Comparison of ENCODE assay signal across 15 cellular contexts in the genomic region with DNA sequence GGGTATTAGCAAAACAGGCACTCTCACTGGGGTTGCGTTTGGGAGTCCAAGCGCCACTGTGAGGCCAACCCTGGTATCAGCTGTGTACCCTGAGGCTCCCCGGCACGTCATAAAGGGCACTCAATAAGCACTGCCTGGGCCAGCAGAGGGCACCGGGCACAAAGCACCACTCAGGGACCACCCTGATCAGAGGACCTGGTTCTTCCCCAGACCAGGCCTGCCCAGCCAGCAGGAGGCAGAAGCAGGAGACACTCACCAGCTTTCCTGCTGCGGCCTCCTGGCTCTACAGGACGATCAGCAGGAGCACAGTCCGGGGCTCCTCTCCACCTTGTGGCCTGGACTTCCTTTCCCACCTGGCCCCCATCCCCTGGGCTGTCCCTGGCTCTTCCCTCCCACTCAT. TPM values are rescaled to one million over a fixed set of nuclear protein-coding genes. Genes with fewer than 3 reads are reported as not detected.
A peak's percentile ranks its signal among the peaks of the same experiment; 100 is the strongest.
DNase-seq lines count a peak whose midpoint lies in the region; ATAC-seq and TF ChIP-seq lines count a peak whose summit lies in the region.
"Had no signal": no experiment of that assay in that cellular context is flagged by ENCODE, and none has a peak within 500 bp of the region (broad histone marks: within the 10 kb centered on the region; RNA-seq: fewer than 3 reads in every experiment).

No MANE protein-coding gene starts in this region.

- H3K4me3 ChIP-seq in HEK293 (ENCODE audit: low read depth, low read length) = no peak overlapping the region
- H3K4me3 ChIP-seq in osteoblast (ENCODE audit: insufficient read depth, low read length) = no peak overlapping the region
- H3K4me3 ChIP-seq: tibial artery had no signal

- H3K9me3 ChIP-seq in CD4-positive, alpha-beta T cell (ENCODE audit: control insufficient read depth, low read length) = no peaks in the 10 kb centered on the region
- H3K9me3 ChIP-seq in HEK293 (ENCODE audit: control insufficient read depth, insufficient read depth, low read depth, low read length) (no peaks in the 10 kb centered on the region), osteoblast (ENCODE audit: low read depth, low read length) (no peaks in the 10 kb centered on the region)
- H3K9me3 ChIP-seq: tibial artery had no signal

- no peaks in the 10 kb centered on the region for H3K27me3 Mint-ChIP-seq in CD4-positive, alpha-beta T cell
- H3K27me3 Mint-ChIP-seq in activated naive CD8-positive, alpha-beta T cell treated with anti-CD3 and anti-CD28 coated beads for 36 hours = no peaks in the 10 kb centered on the region
- no peaks in the 10 kb centered on the region for H3K27me3 Mint-ChIP-seq in memory B cell

- H3K9me3 Mint-ChIP-seq in CD4-positive, alpha-beta T cell = no peaks in the 10 kb centered on the region
- H3K9me3 Mint-ChIP-seq in activated naive CD8-positive, alpha-beta T cell treated with anti-CD3 and anti-CD28 coated beads for 36 hours = no peaks in the 10 kb centered on the region
- H3K9me3 Mint-ChIP-seq in memory B cell = no peaks in the 10 kb centered on the region
- H3K9me3 Mint-ChIP-seq: activated T-helper 1 cell treated with anti-CD3 and anti-CD28 coated beads, Interleukin-12 subunit alpha, Interleukin-12 subunit beta, Interleukin-2, Interleukin-4 antibody, amounts not matched to agents 30 ng/mL and 10 ng/mL and 1 ng/mL, durations not matched to agents 14 hours and 24 hours and 36 hours had no signal

- peaks cover 0 to 37% of the 10 kb centered on the region in 2 experiments; a peak in 2 of 3 replicates for H3K36me3 ChIP-seq in HEK293 (ENCODE audit: control insufficient read depth in 2 of 2, insufficient read depth in 1 of 2, low read length in 2 of 2)
- H3K36me3 ChIP-seq in osteoblast (ENCODE audit: insufficient read depth, low read length) = peaks cover 31% of the 10 kb centered on the region

- CTCF ChIA-PET in CD4-positive, alpha-beta T cell (lab: Charles Lee) = interaction anchor here (0.9 kb wide), 1 partner anchor 10 kb away, joined by 3 read pairs; no protein-coding TSS in a partner anchor
- CTCF ChIA-PET in HEK293 (lab: Yijun Ruan, JAX) = no interaction called here

- peak overlapping the region; percentile 74 for H3K27ac Mint-ChIP-seq in CD4-positive, alpha-beta T cell
- H3K27ac Mint-ChIP-seq in activated naive CD8-positive, alpha-beta T cell treated with anti-CD3 and anti-CD28 coated beads for 36 hours = peak overlapping the region; percentile 44
- H3K27ac Mint-ChIP-seq in memory B cell = peak overlapping the region; percentile 42
- H3K27ac Mint-ChIP-seq: activated T-helper 1 cell treated with anti-CD3 and anti-CD28 coated beads, Interleukin-12 subunit alpha, Interleukin-12 subunit beta, Interleukin-2, Interleukin-4 antibody, amounts not matched to agents 30 ng/mL and 10 ng/mL and 1 ng/mL, durations not matched to agents 14 hours and 24 hours and 36 hours had no signal

- POLR2A ChIA-PET in CD4-positive, alpha-beta T cell (lab: Charles Lee) = interaction anchor here (6.8 kb wide), 1 partner anchor 41 kb away, joined by 40 read pairs; no protein-coding TSS in a partner anchor
- POLR2A ChIA-PET in HEK293 (lab: Yijun Ruan, JAX) = no interaction called here

- peaks cover 44% of the 10 kb centered on the region for H3K4me1 Mint-ChIP-seq in CD4-positive, alpha-beta T cell (ENCODE audit: low read depth)
- peaks cover 46% of the 10 kb centered on the region for H3K4me1 Mint-ChIP-seq in activated naive CD8-positive, alpha-beta T cell treated with anti-CD3 and anti-CD28 coated beads for 36 hours
- peaks cover 35% of the 10 kb centered on the region for H3K4me1 Mint-ChIP-seq in memory B cell

- no peak overlapping the region for H3K4me2 ChIP-seq in osteoblast (ENCODE audit: insufficient read depth, low read length)

- no peaks in the 10 kb centered on the region for H3K27me3 ChIP-seq in CD4-positive, alpha-beta T cell (ENCODE audit: control insufficient read depth, insufficient read depth, low read length)
- no peaks in the 10 kb centered on the region for H3K27me3 ChIP-seq in osteoblast (ENCODE audit: insufficient read depth, low read length)
- H3K27me3 ChIP-seq: tibial artery had no signal

- H3K4me1 ChIP-seq in HEK293 (ENCODE audit: control insufficient read depth, insufficient read depth, low read length) = no peaks in the 10 kb centered on the region
- peaks cover 25% of the 10 kb centered on the region for H3K4me1 ChIP-seq in osteoblast (ENCODE audit: insufficient read depth, low read length)

- no peak for TF ChIP-seq CTCF in CD4-positive, alpha-beta T cell (IDR thresholded peaks at IDR 0.05)
- TF ChIP-seq CTCF in HEK293 (tag by site-specific recombination; IDR thresholded peaks at IDR 0.05) (0 out of 2 replicates have a peak, but pooled peaks have one; percentile 40), osteoblast (IDR thresholded peaks at IDR 0.05; ENCODE audit: extremely low read depth, low read depth, low read length) (no peak)

- peak; percentile 39 for ATAC-seq in CD4-positive, alpha-beta T cell (ENCODE audit: poor library complexity)
- ATAC-seq in memory B cell (ENCODE audit: low read depth) = peak; percentile 56

- H4K20me1 ChIP-seq in osteoblast (ENCODE audit: insufficient read depth, low read length) = peaks cover 42% of the 10 kb centered on the region

- intact Hi-C loops in CD4-positive, alpha-beta T cell (cut with DNase I, micrococcal nuclease) = no loop called here
- intact Hi-C loops in posterior cingulate gyrus (cut with DNase I) = no loop called here

- peaks cover 59% of the 10 kb centered on the region for H3K36me3 Mint-ChIP-seq in CD4-positive, alpha-beta T cell (ENCODE audit: low read depth)
- peaks cover 19% of the 10 kb centered on the region for H3K36me3 Mint-ChIP-seq in activated naive CD8-positive, alpha-beta T cell treated with anti-CD3 and anti-CD28 coated beads for 36 hours
- peaks cover 10% of the 10 kb centered on the region for H3K36me3 Mint-ChIP-seq in memory B cell

- no peak overlapping the region for H2AFZ ChIP-seq in osteoblast (ENCODE audit: low read length)

- peak in 2 of 10 experiments; percentile 19 to 22 for DNase-seq in CD4-positive, alpha-beta T cell
- no peak for DNase-seq in activated naive CD8-positive, alpha-beta T cell treated with anti-CD3 and anti-CD28 coated beads for 36 hours
- DNase-seq in memory B cell (ENCODE audit: low spot score in 2 of 2) = no peak
- DNase-seq in NCI-H2196 treated with DMSO at 0.1 percent for 48 hours (lab: John Stamatoyannopoulos, UW; ENCODE audit: unreplicated experiment) = no peak
- no peak for DNase-seq in NCI-H1092 treated with DMSO at 0.1 percent for 48 hours (lab: John Stamatoyannopoulos, UW)
- no peak for DNase-seq in osteoblast (ENCODE audit: insufficient read length, low spot score, missing footprints)
- no peak for DNase-seq in posterior cingulate gyrus
- DNase-seq: DMS153; NCI-H1105; SIG-M5; stimulated activated CD4-positive, alpha-beta T cell treated with anti-CD3 and anti-CD28 coated beads, Interleukin-15, amount 100 ng/mL, for 24 hours; tibial artery had no signal

- peaks cover 83% of the 10 kb centered on the region for H3K79me2 ChIP-seq in osteoblast (ENCODE audit: insufficient read depth, low read length)

- H3K4me3 Mint-ChIP-seq in CD4-positive, alpha-beta T cell = no peak overlapping the region
- no peak overlapping the region for H3K4me3 Mint-ChIP-seq in activated naive CD8-positive, alpha-beta T cell treated with anti-CD3 and anti-CD28 coated beads for 36 hours
- H3K4me3 Mint-ChIP-seq in memory B cell = no peak overlapping the region
- H3K4me3 Mint-ChIP-seq: activated T-helper 1 cell treated with anti-CD3 and anti-CD28 coated beads, Interleukin-12 subunit alpha, Interleukin-12 subunit beta, Interleukin-2, Interleukin-4 antibody, amounts not matched to agents 30 ng/mL and 10 ng/mL and 1 ng/mL, durations not matched to agents 14 hours and 24 hours and 36 hours had no signal

- H3K27ac ChIP-seq in CD4-positive, alpha-beta T cell (ENCODE audit: low read depth, low read length) = peak overlapping the region; percentile 18
- H3K27ac ChIP-seq in HEK293 (ENCODE audit: extremely low read depth, low read depth, low read length) (no peak overlapping the region), osteoblast (ENCODE audit: low read depth, low read length) (no peak overlapping the region)
- H3K27ac ChIP-seq: tibial artery had no signal

TF ChIP-seq in HEK293, 187 proteins besides CTCF, POLR2A, EP300 and RAD21:
- TF ChIP-seq, protein P1, sequence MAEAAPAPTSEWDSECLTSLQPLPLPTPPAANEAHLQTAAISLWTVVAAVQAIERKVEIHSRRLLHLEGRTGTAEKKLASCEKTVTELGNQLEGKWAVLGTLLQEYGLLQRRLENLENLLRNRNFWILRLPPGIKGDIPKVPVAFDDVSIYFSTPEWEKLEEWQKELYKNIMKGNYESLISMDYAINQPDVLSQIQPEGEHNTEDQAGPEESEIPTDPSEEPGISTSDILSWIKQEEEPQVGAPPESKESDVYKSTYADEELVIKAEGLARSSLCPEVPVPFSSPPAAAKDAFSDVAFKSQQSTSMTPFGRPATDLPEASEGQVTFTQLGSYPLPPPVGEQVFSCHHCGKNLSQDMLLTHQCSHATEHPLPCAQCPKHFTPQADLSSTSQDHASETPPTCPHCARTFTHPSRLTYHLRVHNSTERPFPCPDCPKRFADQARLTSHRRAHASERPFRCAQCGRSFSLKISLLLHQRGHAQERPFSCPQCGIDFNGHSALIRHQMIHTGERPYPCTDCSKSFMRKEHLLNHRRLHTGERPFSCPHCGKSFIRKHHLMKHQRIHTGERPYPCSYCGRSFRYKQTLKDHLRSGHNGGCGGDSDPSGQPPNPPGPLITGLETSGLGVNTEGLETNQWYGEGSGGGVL (tag by site-specific recombination; IDR thresholded peaks at IDR 0.05) = no peak
- TF ChIP-seq EGR2 (tag by site-specific recombination; IDR thresholded peaks at IDR 0.05; ENCODE audit: low read depth) (0 out of 2 replicates have a peak, but pooled peaks have one; percentile 25), ZNF10 (tag by site-specific recombination; IDR thresholded peaks at IDR 0.05) (0 out of 2 replicates have a peak, but pooled peaks have one; percentile 33)

RNA-seq across cellular contexts. Expression of a gene that starts 12.6 kb away (rescaled TPM):
- 10 to 100 TPM; 49.0 to 60.2 TPM for total RNA-seq in CD4-positive, alpha-beta T cell
- 100 to 1,000 TPM in 1 of 2 experiments, 10 to 100 TPM in 1; 99.1 to 101 TPM for total RNA-seq in activated naive CD8-positive, alpha-beta T cell treated with anti-CD3 and anti-CD28 coated beads for 36 hours
- total RNA-seq in osteoblast = 104 and 113 TPM in 2 replicates

RNA-seq across cellular contexts. Expression of a gene that starts 50.2 kb away (rescaled TPM):
- total RNA-seq in CD4-positive, alpha-beta T cell = not detected
- total RNA-seq in activated naive CD8-positive, alpha-beta T cell treated with anti-CD3 and anti-CD28 coated beads for 36 hours = not detected
- not detected in 2 replicates for total RNA-seq in osteoblast
- total RNA-seq: activated T-helper 1 cell treated with anti-CD3 and anti-CD28 coated beads, Interleukin-12 subunit alpha, Interleukin-12 subunit beta, Interleukin-2, Interleukin-4 antibody, amounts not matched to agents 30 ng/mL and 10 ng/mL and 1 ng/mL, durations not matched to agents 14 hours and 24 hours and 36 hours; lower leg skin had no signal
